8 cellular contexts compared by ENCODE assay signal in the genomic region with DNA sequence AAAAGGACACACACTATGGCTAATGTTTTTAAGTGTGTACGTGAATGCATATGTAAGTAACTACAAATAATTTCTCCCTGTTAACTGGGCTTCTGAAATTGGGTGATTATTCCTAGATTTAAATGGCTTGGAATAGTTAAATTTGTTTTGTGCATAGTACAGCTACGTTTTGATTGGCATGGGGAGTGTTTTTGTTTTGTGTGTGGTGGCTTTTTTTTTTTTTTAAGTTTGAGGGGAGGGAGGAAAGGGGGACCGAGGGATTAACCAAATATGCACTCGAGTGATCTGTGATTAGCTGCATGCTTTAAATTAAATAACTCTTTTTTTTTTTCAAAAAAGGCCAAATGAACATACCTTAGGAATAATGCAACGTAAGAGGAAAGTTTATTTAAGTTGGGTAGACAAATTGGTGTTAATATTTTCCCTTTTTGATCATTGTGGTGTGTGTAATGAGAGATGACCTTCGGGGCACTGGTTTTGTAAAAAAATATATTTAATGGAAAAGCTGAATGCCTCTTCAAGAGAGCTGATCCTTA. TPM values are rescaled to one million over a fixed set of nuclear protein-coding genes. Genes with fewer than 3 reads are reported as not detected.
DNase-seq lines count a peak whose midpoint lies in the region; ATAC-seq, FAIRE-seq and TF ChIP-seq lines count a peak whose summit lies in the region.

No MANE protein-coding gene starts in this region.

- no peak for ATAC-seq in HG02798 (IDR thresholded peaks at IDR 0.05; ENCODE audit: poor library complexity, unreplicated experiment)

- no peak for FAIRE-seq in D721Med (lab: Jason Lieb, UNC)

- H3K9me2 ChIP-seq in Loucy (replicated peaks; ENCODE audit: low read depth, low read length) = no peaks in the 10 kb centered on the region

- H3K36me3 Mint-ChIP-seq in nephron (ENCODE audit: low read depth) = no peaks in the 10 kb centered on the region

- peak overlapping the region; percentile 87 to 99 for H3K27ac ChIP-seq in coronary artery

- H3K36me3 ChIP-seq in BJ (ENCODE audit: control insufficient read depth, insufficient read depth, low read length) (no peaks in the 10 kb centered on the region), Loucy (ENCODE audit: insufficient read depth, low read length) (peaks cover 2% of the 10 kb centered on the region; the same call in 1 of the 2 replicates)

- TF ChIP-seq CTCF in BJ (IDR thresholded peaks at IDR 0.05; ENCODE audit: insufficient read depth, low read depth, low read length) (no peak), Loucy (conservative IDR thresholded peaks at IDR 0.05; ENCODE audit: low read length) (no peak), coronary artery (IDR thresholded peaks at IDR 0.05) (no peak), nephron (IDR thresholded peaks at IDR 0.05; ENCODE audit: unreplicated experiment in 3 of 3) (no peak), D721Med (IDR thresholded peaks at IDR 0.05; ENCODE audit: insufficient read depth, missing control alignments) (no peak)

- peaks cover 9% of the 10 kb centered on the region for H3F3A ChIP-seq in Loucy (ENCODE audit: low read depth)

- H3K27me3 Mint-ChIP-seq in nephron (ENCODE audit: low read depth) = no peaks in the 10 kb centered on the region

- H4K20me1 ChIP-seq in Loucy (ENCODE audit: insufficient read depth, low read length, poor library complexity, severe bottlenecking) = peaks cover 53% of the 10 kb centered on the region

- peaks cover 27% of the 10 kb centered on the region for H3K4me1 Mint-ChIP-seq in nephron

- no peaks in the 10 kb centered on the region for H3K9me3 ChIP-seq in Loucy (ENCODE audit: insufficient read depth, low read depth, low read length)

- CTCF ChIA-PET in BJ (lab: Yijun Ruan, JAX) = interaction anchor here (0.6 to 2.6 kb wide), 5 partner anchors 15 to 459 kb away, joined by 3 to 5 read pairs (median 3); no protein-coding TSS in a partner anchor

- peak overlapping the region; percentile 80 to 98 (median 94) for H3K27ac Mint-ChIP-seq in nephron

- DNase-seq in BJ (ENCODE audit: low read depth) (no peak), coronary artery (ENCODE audit: low spot score) (no peak), D721Med (ENCODE audit: insufficient read length, low spot score) (no peak), GM19240 (ENCODE audit: insufficient read length, low spot score) (no peak)
- DNase-seq in stimulated activated CD4-positive, alpha-beta T cell treated with anti-CD3 and anti-CD28 coated beads, Interleukin-2, amount 100 ng/mL, for 24 hours = no peak

- H3K4me3 Mint-ChIP-seq in nephron = peak overlapping the region; percentile 99 to 100 (median 100)

- POLR2A ChIA-PET in BJ (lab: Charles Lee) = interaction anchor here (0.6 kb wide), 1 partner anchor 423 kb away, joined by 10 read pairs; no protein-coding TSS in a partner anchor

- H3K4me3 ChIP-seq in BJ (ENCODE audit: low read depth, low read length) (peak overlapping the region; percentile 92), Loucy (ENCODE audit: low read length, poor library complexity, severe bottlenecking) (peak overlapping the region; percentile 99), coronary artery (peak overlapping the region; percentile 86)

- peak overlapping the region; percentile 97 for H3K9ac ChIP-seq in Loucy (ENCODE audit: low read depth, low read length, poor library complexity, severe bottlenecking)

- H3K4me1 ChIP-seq in Loucy (ENCODE audit: insufficient read depth, low read length, poor library complexity, severe bottlenecking) = peaks cover 29% of the 10 kb centered on the region

- peaks cover 78% of the 10 kb centered on the region for H3K79me2 ChIP-seq in Loucy (ENCODE audit: insufficient read depth, low read length)

- no peak overlapping the region for H2AFZ ChIP-seq in Loucy (ENCODE audit: low read length)

- peak overlapping the region; percentile 67 for H3K4me2 ChIP-seq in Loucy (ENCODE audit: low read depth, low read length, poor library complexity, severe bottlenecking)

- H3K27me3 ChIP-seq in BJ (ENCODE audit: control insufficient read depth, insufficient read depth, low read length) = no peaks in the 10 kb centered on the region
- peaks cover 19% of the 10 kb centered on the region for H3K27me3 ChIP-seq in Loucy (ENCODE audit: insufficient read depth, low read length, poor library complexity, severe bottlenecking)

- no peaks in the 10 kb centered on the region for H3K9me3 Mint-ChIP-seq in nephron

RNA-seq across cellular contexts. Expression of gene JARID2, which starts 1.4 kb away (rescaled TPM):
- polyA plus RNA-seq in BJ (2011; rRNA removed) = 5.3 and 6.1 TPM in 2 replicates
- polyA minus RNA-seq in BJ (2011; rRNA and poly(A)+ RNA removed) = 6.3 and 7.6 TPM in 2 replicates
